In genomic region chr16:4324871-4325740, GRCh38 we compare ENCODE assay signal across 12 cellular contexts. TPM values are rescaled to one million over a fixed set of nuclear protein-coding genes. Genes with fewer than 3 reads are reported as not detected.
DNase-seq lines count a peak whose midpoint lies in the region; ATAC-seq, FAIRE-seq and TF ChIP-seq lines count a peak whose summit lies in the region.
"Had no signal": no experiment of that assay in that cellular context is flagged by ENCODE, and none has a peak within 500 bp of the region (broad histone marks: within the 10 kb centered on the region; RNA-seq: fewer than 3 reads in every experiment).

No MANE protein-coding gene starts in this region.

- H3K4me3 Mint-ChIP-seq in stimulated activated memory B cell treated with anti-CD40 and anti-IgM and Interleukin-4, amounts not matched to agents 10 μg/mL and 1 μg/mL and 100 μg/mL, for 72 hours = no peak overlapping the region
- H3K4me3 Mint-ChIP-seq in activated CD8-positive, alpha-beta T cell treated with anti-CD3 and anti-CD28 coated beads for 36 hours = no peak overlapping the region

- no peaks in the 10 kb centered on the region for H3K9me3 Mint-ChIP-seq in stimulated activated memory B cell treated with anti-CD40 and anti-IgM and Interleukin-4, amounts not matched to agents 10 μg/mL and 1 μg/mL and 100 μg/mL, for 72 hours
- H3K9me3 Mint-ChIP-seq in activated CD8-positive, alpha-beta T cell treated with anti-CD3 and anti-CD28 coated beads for 36 hours = no peaks in the 10 kb centered on the region

- CTCF ChIA-PET in activated CD8-positive, alpha-beta T cell treated with anti-CD3 and anti-CD28 coated beads for 36 hours (lab: Charles Lee) = interaction anchor here (1.4 to 3.7 kb wide), 4 partner anchors 17 to 72 kb away, joined by 3 to 23 read pairs (median 8); no protein-coding TSS in a partner anchor

- no peaks in the 10 kb centered on the region for H3K9me3 ChIP-seq in iPS-18c (ENCODE audit: control insufficient read depth, insufficient read depth, low read length)

- intact Hi-C loops in activated CD8-positive, alpha-beta T cell treated with anti-CD3 and anti-CD28 coated beads for 36 hours (cut with micrococcal nuclease) = no loop called here

- H3K27ac Mint-ChIP-seq in stimulated activated memory B cell treated with anti-CD40 and anti-IgM and Interleukin-4, amounts not matched to agents 10 μg/mL and 1 μg/mL and 100 μg/mL, for 72 hours = no peak overlapping the region
- H3K27ac Mint-ChIP-seq in activated CD8-positive, alpha-beta T cell treated with anti-CD3 and anti-CD28 coated beads for 36 hours = no peak overlapping the region

- H3K36me3 Mint-ChIP-seq in stimulated activated memory B cell treated with anti-CD40 and anti-IgM and Interleukin-4, amounts not matched to agents 10 μg/mL and 1 μg/mL and 100 μg/mL, for 72 hours = no peaks in the 10 kb centered on the region
- no peaks in the 10 kb centered on the region for H3K36me3 Mint-ChIP-seq in activated CD8-positive, alpha-beta T cell treated with anti-CD3 and anti-CD28 coated beads for 36 hours (ENCODE audit: low read depth)

- no peak for TF ChIP-seq CTCF in activated CD8-positive, alpha-beta T cell treated with anti-CD3 and anti-CD28 coated beads for 36 hours (IDR thresholded peaks at IDR 0.05)

- peaks cover 20% of the 10 kb centered on the region for H3K27me3 Mint-ChIP-seq in stimulated activated memory B cell treated with anti-CD40 and anti-IgM and Interleukin-4, amounts not matched to agents 10 μg/mL and 1 μg/mL and 100 μg/mL, for 72 hours
- no peaks in the 10 kb centered on the region for H3K27me3 Mint-ChIP-seq in activated CD8-positive, alpha-beta T cell treated with anti-CD3 and anti-CD28 coated beads for 36 hours

- peaks cover 26% of the 10 kb centered on the region for H3K4me1 Mint-ChIP-seq in stimulated activated memory B cell treated with anti-CD40 and anti-IgM and Interleukin-4, amounts not matched to agents 10 μg/mL and 1 μg/mL and 100 μg/mL, for 72 hours
- H3K4me1 Mint-ChIP-seq in activated CD8-positive, alpha-beta T cell treated with anti-CD3 and anti-CD28 coated beads for 36 hours (ENCODE audit: low read depth) = peaks cover 4% of the 10 kb centered on the region

- POLR2A ChIA-PET in activated CD8-positive, alpha-beta T cell treated with anti-CD3 and anti-CD28 coated beads for 36 hours (lab: Charles Lee) = interaction anchor here (0.6 kb wide), 1 partner anchor 290 kb away, joined by 3 read pairs; no protein-coding TSS in a partner anchor

- FAIRE-seq in GM18507 (lab: Jason Lieb, UNC) = peak; percentile 60

- ATAC-seq in stimulated activated memory B cell treated with anti-CD40 and anti-IgM and Interleukin-4, amounts not matched to agents 10 μg/mL and 1 μg/mL and 100 μg/mL, for 72 hours = peak; percentile 51
- ATAC-seq in HG03457 (IDR thresholded peaks at IDR 0.05; ENCODE audit: unreplicated experiment) (no peak), HG03039 (IDR thresholded peaks at IDR 0.05; ENCODE audit: unreplicated experiment) (no peak)
- ATAC-seq in activated CD8-positive, alpha-beta T cell treated with anti-CD3 and anti-CD28 coated beads for 36 hours = no peak
- ATAC-seq: esophagus mucosa had no signal

- DNase-seq in GM18507 (ENCODE audit: extremely low spot score, insufficient read length, low read depth) (no peak), RPMI8226 (peak; percentile 71), NCI-H2081 treated with DMSO at 0.1 percent for 48 hours (lab: John Stamatoyannopoulos, UW) (no peak)
- DNase-seq in activated CD8-positive, alpha-beta T cell treated with anti-CD3 and anti-CD28 coated beads for 36 hours = no peak
- DNase-seq: brain microvascular endothelial cell; NCI-H1436; stimulated activated CD4-positive, alpha-beta T cell treated with anti-CD3 and anti-CD28 coated beads, Interleukin-4, amount 100 ng/mL, for 1 hour had no signal

- H3K4me3 ChIP-seq in iPS-18c (ENCODE audit: insufficient read depth, low read depth, low read length) = 0 out of 2 replicates have a peak overlapping the region, but pooled peaks have one; percentile 24

RNA-seq across cellular contexts. Expression of gene GLIS2, which starts 9.2 kb away (rescaled TPM):
- total RNA-seq in activated CD8-positive, alpha-beta T cell treated with anti-CD3 and anti-CD28 coated beads for 36 hours = under 1 TPM; 0.49 to 0.77 TPM

RNA-seq across cellular contexts. Expression of gene PAM16, which starts 26.0 kb away (rescaled TPM):
- 10 to 100 TPM; 65.9 to 70.1 TPM for total RNA-seq in activated CD8-positive, alpha-beta T cell treated with anti-CD3 and anti-CD28 coated beads for 36 hours

RNA-seq across cellular contexts. Expression of gene VASN, which starts 46.5 kb away (rescaled TPM):
- not detected for total RNA-seq in activated CD8-positive, alpha-beta T cell treated with anti-CD3 and anti-CD28 coated beads for 36 hours

RNA-seq across cellular contexts. Expression of gene TFAP4, which starts 52.3 kb away (rescaled TPM):
- 10 to 100 TPM; 34.6 to 36.6 TPM for total RNA-seq in activated CD8-positive, alpha-beta T cell treated with anti-CD3 and anti-CD28 coated beads for 36 hours
